16 cellular contexts compared by ENCODE assay signal in genomic region chr11:2758751-2759150, GRCh38.
"Had no signal": no experiment of that assay in that cellular context is flagged by ENCODE, and none has a peak within 500 bp of the region (broad histone marks: within the 10 kb centered on the region; RNA-seq: fewer than 3 reads in every experiment).

No MANE protein-coding gene starts in this region.

- H3K36me3 ChIP-seq: brain microvascular endothelial cell, gastrocnemius medialis, left ventricle myocardium inferior, sigmoid colon had no signal

- H3K27ac ChIP-seq: brain microvascular endothelial cell, gastrocnemius medialis, left ventricle myocardium inferior, sigmoid colon had no signal

- H3K27me3 ChIP-seq: brain microvascular endothelial cell, gastrocnemius medialis, sigmoid colon had no signal

- H3K9me3 ChIP-seq: gastrocnemius medialis had no signal

- H3K4me1 ChIP-seq: gastrocnemius medialis, left ventricle myocardium inferior, sigmoid colon had no signal

- ATAC-seq: activated CD4-positive, CD25-positive, alpha-beta regulatory T cell treated with anti-CD3 and anti-CD28 coated beads, Interleukin-2, amount 50 U/mL, for 24 hours; esophagus mucosa; gastrocnemius medialis; naive thymus-derived CD4-positive, alpha-beta T cell; SK-N-SH treated with all-trans-retinoic acid at 6 μM for 48 hours; T-cell had no signal

- DNase-seq: activated CD4-positive, alpha-beta T cell treated with anti-CD3 and anti-CD28 coated beads, Interleukin-2, amount 50 U/mL, for 4 hours; activated gamma-delta T cell treated with Interleukin-2 at 50 U/mL for 16 hours; brain microvascular endothelial cell; effector CD4-positive, alpha-beta T cell; gastrocnemius medialis; kidney glomerular epithelial cell; left ventricle myocardium inferior; mesenchymal stem cell; naive thymus-derived CD4-positive, alpha-beta T cell; SIG-M5; T-cell; trophoblast cell had no signal

- H3K4me3 ChIP-seq: gastrocnemius medialis, left ventricle myocardium inferior, sigmoid colon had no signal
